Comparison of ENCODE assay signal across 8 cellular contexts in genomic region chr10:102151774-102152544, GRCh38. TPM values are rescaled to one million over a fixed set of nuclear protein-coding genes. Genes with fewer than 3 reads are reported as not detected.
DNase-seq lines count a peak whose midpoint lies in the region; ATAC-seq and TF ChIP-seq lines count a peak whose summit lies in the region.

TSS of gene NOLC1 (plus strand) at chr10:102152389. CDS start at chr10:102152411, 22 bp downstream.

- peaks cover 30% of the 10 kb centered on the region for H3K4me1 Mint-ChIP-seq in dendritic cell treated with granulocyte-macrophage colony-stimulating factor and Interleukin-4, amounts not matched to agents 40 ng/mL and 50 ng/mL, for 4 days (ENCODE audit: low read depth)

- peak within 1 kb of the TSS; percentile 91 for H3K4me3 Mint-ChIP-seq in dendritic cell treated with granulocyte-macrophage colony-stimulating factor and Interleukin-4, amounts not matched to agents 40 ng/mL and 50 ng/mL, for 4 days

- no peaks in the 10 kb centered on the region for H3K9me3 Mint-ChIP-seq in dendritic cell treated with granulocyte-macrophage colony-stimulating factor and Interleukin-4, amounts not matched to agents 40 ng/mL and 50 ng/mL, for 4 days

- H3K27ac Mint-ChIP-seq in dendritic cell treated with granulocyte-macrophage colony-stimulating factor and Interleukin-4, amounts not matched to agents 40 ng/mL and 50 ng/mL, for 4 days, result peak within 1 kb of the TSS; percentile 91

- TF ChIP-seq CTCF in C4-2B (conservative IDR thresholded peaks at IDR 0.05), result no peak

- peak within 1 kb of the TSS; percentile 91 for H3K27ac ChIP-seq in C4-2B

- no peaks in the 10 kb centered on the region for H3K27me3 Mint-ChIP-seq in dendritic cell treated with granulocyte-macrophage colony-stimulating factor and Interleukin-4, amounts not matched to agents 40 ng/mL and 50 ng/mL, for 4 days

- ATAC-seq in GM19395 (IDR thresholded peaks at IDR 0.05; ENCODE audit: unreplicated experiment), result peak; percentile 94
- ATAC-seq in HG03565 (IDR thresholded peaks at IDR 0.05; ENCODE audit: unreplicated experiment), result peak; percentile 82
- peak; percentile 95 for ATAC-seq in left lobe of liver

- intact Hi-C loops in dendritic cell treated with granulocyte-macrophage colony-stimulating factor and Interleukin-4, amounts not matched to agents 40 ng/mL and 50 ng/mL, for 4 days (cut with micrococcal nuclease), result loop anchor here (1.0 to 5.0 kb wide), 3 partner anchors 20 to 350 kb away; partner anchors contain the start of genes ACTR1A, GBF1 and SUFU

- peak; percentile 89 for DNase-seq in NCI-H774 (lab: John Stamatoyannopoulos, UW)
- peak; percentile 100 for DNase-seq in activated CD4-positive, alpha-beta T cell treated with anti-CD3 and anti-CD28 coated beads, Interleukin-2, amount 50 U/mL, for 4 hours
- DNase-seq in left lobe of liver (ENCODE audit: low spot score), result peak; percentile 99
- peak; percentile 100 for DNase-seq in stimulated activated CD4-positive, alpha-beta T cell treated with anti-CD3 and anti-CD28 coated beads, Interleukin-2, amount 100 ng/mL, for 4 hours (ENCODE audit: low read depth)

- H3K36me3 Mint-ChIP-seq in dendritic cell treated with granulocyte-macrophage colony-stimulating factor and Interleukin-4, amounts not matched to agents 40 ng/mL and 50 ng/mL, for 4 days (ENCODE audit: low read depth), result peaks cover 84% of the 10 kb centered on the region

RNA-seq across cellular contexts. Expression of gene NOLC1, which starts in this region (rescaled TPM):
- total RNA-seq in left lobe of liver, result 19.3 TPM

Comparison
In these comparisons a context has a peak if more than half of its experiments do, and no peak if none do; other contexts are left out.
1. Peak in every context shown above with its lines: DNase-seq, ATAC-seq and H3K27ac ChIP-seq.